In genomic region chrX:66632473-66632872, GRCh38 we compare ENCODE assay signal across 27 cellular contexts. TPM values are rescaled to one million over a fixed set of nuclear protein-coding genes. Genes with fewer than 3 reads are reported as not detected.
DNase-seq lines count a peak whose midpoint lies in the region; ATAC-seq and TF ChIP-seq lines count a peak whose summit lies in the region.
"Had no signal": no experiment of that assay in that cellular context is flagged by ENCODE, and none has a peak within 500 bp of the region (broad histone marks: within the 10 kb centered on the region; RNA-seq: fewer than 3 reads in every experiment).

No MANE protein-coding gene starts in this region.

- H3K9me3 ChIP-seq in osteoblast (ENCODE audit: low read depth, low read length), result no peaks in the 10 kb centered on the region
- H3K9me3 ChIP-seq: colonic mucosa, lower lobe of right lung, neutrophil, vagina had no signal

- H4K20me1 ChIP-seq in osteoblast (ENCODE audit: insufficient read depth, low read length), result no peaks in the 10 kb centered on the region

- no peak for ATAC-seq in activated CD8-positive, alpha-beta memory T cell treated with anti-CD3 and anti-CD28 coated beads, Interleukin-2, amount 10 ng/mL, durations not matched to agents 7 days and 5 days
- ATAC-seq: lower lobe of right lung had no signal

- peak overlapping the region; percentile 4 for H3K4me2 ChIP-seq in osteoblast (ENCODE audit: insufficient read depth, low read length)
- H3K4me2 ChIP-seq: KMS-11 had no signal

- DNase-seq in AG10803 (ENCODE audit: low read depth) (peak; percentile 35), LHCN-M2 (ENCODE audit: low read depth) (peak; percentile 29), epithelial cell of esophagus (ENCODE audit: low read depth) (peak; percentile 33), osteoblast (ENCODE audit: insufficient read length, low spot score, missing footprints) (no peak), activated T-cell treated with anti-CD3 and anti-CD28 coated beads for 4 hours (no peak), epidermal melanocyte (ENCODE audit: insufficient read length, low spot score) (no peak)
- no peak for DNase-seq in activated CD4-positive, alpha-beta memory T cell treated with anti-CD3 and anti-CD28 coated beads, Interleukin-2, amount 10 ng/mL, durations not matched to agents 7 days and 5 days
- DNase-seq in activated CD8-positive, alpha-beta memory T cell treated with anti-CD3 and anti-CD28 coated beads, Interleukin-2, amount 10 ng/mL, durations not matched to agents 7 days and 5 days, result no peak
- DNase-seq: activated CD4-positive, alpha-beta T cell treated with anti-CD3 and anti-CD28 coated beads for 1 hour; activated CD8-positive, alpha-beta memory T cell treated with anti-CD3 and anti-CD28 coated beads for 24 hours; CD4-positive, alpha-beta T cell; colonic mucosa; DMS153; endodermal cell; foreskin melanocyte; hippocampal formation; lower lobe of right lung; NCI-H1048; NCI-H2029; NK-92 treated with Interleukin-12 subunit alpha and Interleukin-12 subunit beta, amount 100 ng/mL, for 24 hours; RPMI8226; stimulated activated CD4-positive, alpha-beta T cell treated with anti-CD3 and anti-CD28 coated beads, Interleukin-12 subunit alpha, Interleukin-12 subunit beta, amount 100 ng/mL, for 4 hours had no signal

- H3K27ac ChIP-seq in osteoblast (ENCODE audit: low read depth, low read length), result peak overlapping the region; percentile 64
- H3K27ac ChIP-seq: colonic mucosa, KMS-11, lower lobe of right lung, neutrophil, vagina had no signal

- no peaks in the 10 kb centered on the region for H3K27me3 Mint-ChIP-seq in activated CD4-positive, alpha-beta memory T cell treated with anti-CD3 and anti-CD28 coated beads, Interleukin-2, amount 10 ng/mL, durations not matched to agents 7 days and 5 days
- H3K27me3 Mint-ChIP-seq in activated CD8-positive, alpha-beta memory T cell treated with anti-CD3 and anti-CD28 coated beads, Interleukin-2, amount 10 ng/mL, durations not matched to agents 7 days and 5 days, result no peaks in the 10 kb centered on the region
- H3K27me3 Mint-ChIP-seq: activated naive CD8-positive, alpha-beta T cell; brain; CD4-positive, alpha-beta T cell had no signal

- no peak overlapping the region for H3K27ac Mint-ChIP-seq in activated CD4-positive, alpha-beta memory T cell treated with anti-CD3 and anti-CD28 coated beads, Interleukin-2, amount 10 ng/mL, durations not matched to agents 7 days and 5 days
- no peak overlapping the region for H3K27ac Mint-ChIP-seq in activated CD8-positive, alpha-beta memory T cell treated with anti-CD3 and anti-CD28 coated beads, Interleukin-2, amount 10 ng/mL, durations not matched to agents 7 days and 5 days
- H3K27ac Mint-ChIP-seq: activated naive CD8-positive, alpha-beta T cell; CD4-positive, alpha-beta T cell; endodermal cell had no signal

- TF ChIP-seq CTCF in AG10803 (conservative IDR thresholded peaks at IDR 0.05; ENCODE audit: low read length) (no peak), epithelial cell of esophagus (IDR thresholded peaks at IDR 0.05; ENCODE audit: insufficient read depth, low read depth, low read length, missing control alignments) (no peak), osteoblast (IDR thresholded peaks at IDR 0.05; ENCODE audit: extremely low read depth, low read depth, low read length) (no peak)

- no peaks in the 10 kb centered on the region for H3K36me3 ChIP-seq in osteoblast (ENCODE audit: insufficient read depth, low read length)
- H3K36me3 ChIP-seq: colonic mucosa, lower lobe of right lung, neutrophil, vagina had no signal

- H3K9me3 Mint-ChIP-seq in activated CD4-positive, alpha-beta memory T cell treated with anti-CD3 and anti-CD28 coated beads, Interleukin-2, amount 10 ng/mL, durations not matched to agents 7 days and 5 days, result no peaks in the 10 kb centered on the region
- no peaks in the 10 kb centered on the region for H3K9me3 Mint-ChIP-seq in activated CD8-positive, alpha-beta memory T cell treated with anti-CD3 and anti-CD28 coated beads, Interleukin-2, amount 10 ng/mL, durations not matched to agents 7 days and 5 days (ENCODE audit: low read depth)
- H3K9me3 Mint-ChIP-seq: CD4-positive, alpha-beta T cell had no signal

- no peaks in the 10 kb centered on the region for H3K27me3 ChIP-seq in osteoblast (ENCODE audit: insufficient read depth, low read length)
- H3K27me3 ChIP-seq: colonic mucosa, neutrophil, vagina had no signal

- peaks cover 49% of the 10 kb centered on the region for H3K79me2 ChIP-seq in osteoblast (ENCODE audit: insufficient read depth, low read length)

- no peak overlapping the region for H2AFZ ChIP-seq in osteoblast (ENCODE audit: low read length)

- H3K36me3 Mint-ChIP-seq in activated CD4-positive, alpha-beta memory T cell treated with anti-CD3 and anti-CD28 coated beads, Interleukin-2, amount 10 ng/mL, durations not matched to agents 7 days and 5 days (ENCODE audit: low read depth), result no peaks in the 10 kb centered on the region
- peaks cover 1% of the 10 kb centered on the region for H3K36me3 Mint-ChIP-seq in activated CD8-positive, alpha-beta memory T cell treated with anti-CD3 and anti-CD28 coated beads, Interleukin-2, amount 10 ng/mL, durations not matched to agents 7 days and 5 days
- H3K36me3 Mint-ChIP-seq: activated naive CD8-positive, alpha-beta T cell had no signal

- H3K4me3 Mint-ChIP-seq in activated CD4-positive, alpha-beta memory T cell treated with anti-CD3 and anti-CD28 coated beads, Interleukin-2, amount 10 ng/mL, durations not matched to agents 7 days and 5 days, result no peak overlapping the region
- no peak overlapping the region for H3K4me3 Mint-ChIP-seq in activated CD8-positive, alpha-beta memory T cell treated with anti-CD3 and anti-CD28 coated beads, Interleukin-2, amount 10 ng/mL, durations not matched to agents 7 days and 5 days
- H3K4me3 Mint-ChIP-seq: activated naive CD8-positive, alpha-beta T cell; CD4-positive, alpha-beta T cell; endodermal cell had no signal

- no peak overlapping the region for H3K4me3 ChIP-seq in AG10803 (ENCODE audit: low read length)
- H3K4me3 ChIP-seq in epithelial cell of esophagus (ENCODE audit: low read length), result no peak overlapping the region
- no peak overlapping the region for H3K4me3 ChIP-seq in osteoblast (ENCODE audit: insufficient read depth, low read length)
- H3K4me3 ChIP-seq: colonic mucosa, lower lobe of right lung, vagina had no signal

- H3K4me1 Mint-ChIP-seq in activated CD4-positive, alpha-beta memory T cell treated with anti-CD3 and anti-CD28 coated beads, Interleukin-2, amount 10 ng/mL, durations not matched to agents 7 days and 5 days, result peaks cover 15% of the 10 kb centered on the region
- H3K4me1 Mint-ChIP-seq in activated CD8-positive, alpha-beta memory T cell treated with anti-CD3 and anti-CD28 coated beads, Interleukin-2, amount 10 ng/mL, durations not matched to agents 7 days and 5 days, result peaks cover 7% of the 10 kb centered on the region
- H3K4me1 Mint-ChIP-seq: endodermal cell had no signal

- CTCF ChIA-PET in activated CD4-positive, alpha-beta memory T cell treated with anti-CD3 and anti-CD28 coated beads, Interleukin-2, amount 10 ng/mL, durations not matched to agents 7 days and 5 days (lab: Charles Lee), result no interaction called here
- CTCF ChIA-PET in activated CD8-positive, alpha-beta memory T cell treated with anti-CD3 and anti-CD28 coated beads, Interleukin-2, amount 10 ng/mL, durations not matched to agents 7 days and 5 days (lab: Charles Lee), result no interaction called here

- POLR2A ChIA-PET in activated CD4-positive, alpha-beta memory T cell treated with anti-CD3 and anti-CD28 coated beads, Interleukin-2, amount 10 ng/mL, durations not matched to agents 7 days and 5 days (lab: Charles Lee), result no interaction called here

- peaks cover 26% of the 10 kb centered on the region for H3K4me1 ChIP-seq in osteoblast (ENCODE audit: insufficient read depth, low read length)
- H3K4me1 ChIP-seq: colonic mucosa, lower lobe of right lung, vagina had no signal

RNA-seq across cellular contexts. Expression of gene EDA2R, which starts 6.4 kb away (rescaled TPM):
- total RNA-seq in LHCN-M2 (2014; rRNA removed) (27.2 and 27.8 TPM in 2 replicates), osteoblast (13.4 and 17.1 TPM in 2 replicates)
- 8.3 TPM for polyA plus RNA-seq in LHCN-M2 (2012)
- total RNA-seq in activated CD4-positive, alpha-beta memory T cell treated with anti-CD3 and anti-CD28 coated beads, Interleukin-2, amount 10 ng/mL, durations not matched to agents 7 days and 5 days, result 1 to 10 TPM; 2.5 to 2.8 TPM
- 1 to 10 TPM; 3.6 to 5.4 TPM for total RNA-seq in activated CD8-positive, alpha-beta memory T cell treated with anti-CD3 and anti-CD28 coated beads, Interleukin-2, amount 10 ng/mL, durations not matched to agents 7 days and 5 days

Comparison
In these comparisons a context has a peak if more than half of its experiments do, and no peak if none do; other contexts are left out.
1. DNase-seq: peak in AG10803 (single experiment), LHCN-M2 (single experiment) and epithelial cell of esophagus (single experiment); none in osteoblast (single experiment), activated CD4-positive, alpha-beta memory T cell treated with anti-CD3 and anti-CD28 coated beads, Interleukin-2, amount 10 ng/mL, durations not matched to agents 7 days and 5 days (single experiment), activated T-cell treated with anti-CD3 and anti-CD28 coated beads for 4 hours (single experiment), activated CD8-positive, alpha-beta memory T cell treated with anti-CD3 and anti-CD28 coated beads, Interleukin-2, amount 10 ng/mL, durations not matched to agents 7 days and 5 days (single experiment) and epidermal melanocyte (single experiment).